Comparison of ENCODE assay signal across 19 cellular contexts in the genomic region with DNA sequence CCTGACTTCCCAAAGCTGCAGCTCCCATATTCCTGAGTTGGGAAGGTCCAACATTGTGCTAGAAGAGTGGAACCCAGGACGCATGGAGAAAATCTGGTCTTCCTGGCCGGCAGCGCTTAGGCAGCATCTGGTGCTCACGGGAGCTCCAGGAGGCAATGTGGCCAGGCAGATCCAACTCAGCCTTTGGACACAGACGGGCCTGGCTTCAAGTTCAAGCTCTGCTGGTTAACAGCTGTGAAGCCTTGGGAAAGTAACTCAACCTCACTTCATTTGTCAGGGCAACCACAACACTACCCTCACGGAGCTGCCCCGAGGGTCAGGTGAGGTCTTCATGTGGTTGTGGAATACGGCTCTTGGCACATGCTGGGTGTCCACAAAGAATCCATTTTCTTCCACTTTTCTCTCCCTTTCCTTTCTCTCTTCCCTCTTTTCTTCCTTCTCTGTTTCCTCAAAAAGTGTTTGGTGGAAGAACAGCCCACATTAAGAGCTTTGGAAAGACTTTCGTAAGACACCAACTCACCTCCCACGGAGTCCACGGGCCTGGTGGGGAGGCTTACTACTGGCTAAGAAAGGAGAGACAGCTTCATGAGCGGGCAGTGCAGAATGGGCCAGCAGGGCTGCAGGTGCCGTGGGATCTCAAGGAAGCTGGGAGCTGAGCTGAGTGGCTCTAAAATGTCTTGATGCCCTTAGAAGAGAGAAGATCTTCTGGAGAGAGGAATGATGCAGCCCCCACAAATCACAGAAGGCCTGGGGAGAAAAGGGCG. TPM values are rescaled to one million over a fixed set of nuclear protein-coding genes. Genes with fewer than 3 reads are reported as not detected.
A peak's percentile ranks its signal among the peaks of the same experiment; 100 is the strongest.
DNase-seq lines count a peak whose midpoint lies in the region; ATAC-seq and TF ChIP-seq lines count a peak whose summit lies in the region.
"Had no signal": no experiment of that assay in that cellular context is flagged by ENCODE, and none has a peak within 500 bp of the region (broad histone marks: within the 10 kb centered on the region; RNA-seq: fewer than 3 reads in every experiment).

No MANE protein-coding gene starts in this region.

- H3K4me3 Mint-ChIP-seq in brain, result no peak overlapping the region
- H3K4me3 Mint-ChIP-seq in neural progenitor cell, result peak overlapping the region; percentile 88
- H3K4me3 Mint-ChIP-seq: CD4-positive, alpha-beta memory T cell had no signal

- no peak overlapping the region for H3K4me2 ChIP-seq in neural progenitor cell

- no peaks in the 10 kb centered on the region for H3K27me3 ChIP-seq in neural progenitor cell

- ATAC-seq in GM18907 (IDR thresholded peaks at IDR 0.05; ENCODE audit: unreplicated experiment), result no peak
- ATAC-seq: GM12878 had no signal

- H3K4me1 Mint-ChIP-seq in brain (peaks cover 52% of the 10 kb centered on the region), neural progenitor cell (peaks cover 67% of the 10 kb centered on the region)
- H3K4me1 Mint-ChIP-seq: CD4-positive, alpha-beta memory T cell had no signal

- DNase-seq in inferior parietal cortex (ENCODE audit: extremely low spot score) (peak; percentile 14), neural progenitor cell (ENCODE audit: low spot score) (no peak), NCI-H2171 treated with DMSO at 0.1 percent for 48 hours (lab: John Stamatoyannopoulos, UW) (no peak), RWPE1 (ENCODE audit: low spot score) (no peak)
- DNase-seq: C1 segment of cervical spinal cord; Calu3; CD4-positive, alpha-beta memory T cell; COR-L47; EL; GDM1; GOT3 had no signal

- no peak overlapping the region for H3K27ac ChIP-seq in HEK293 (ENCODE audit: extremely low read depth, low read depth, low read length)
- H3K27ac ChIP-seq in neural progenitor cell, result no peak overlapping the region
- no peak overlapping the region for H3K27ac ChIP-seq in RWPE1

- H3K79me2 ChIP-seq in neural progenitor cell (ENCODE audit: low read depth), result no peaks in the 10 kb centered on the region

- H3K9me3 ChIP-seq in HEK293 (ENCODE audit: control insufficient read depth, insufficient read depth, low read depth, low read length), result no peaks in the 10 kb centered on the region
- H3K9me3 ChIP-seq in neural progenitor cell (ENCODE audit: low read depth), result no peaks in the 10 kb centered on the region
- H3K9me3 ChIP-seq: HAP-1 had no signal

- TF ChIP-seq CTCF in HEK293 (tag by site-specific recombination; IDR thresholded peaks at IDR 0.05), result no peak
- TF ChIP-seq CTCF in brain (conservative IDR thresholded peaks at IDR 0.05), result no peak
- TF ChIP-seq CTCF in neural progenitor cell (IDR thresholded peaks at IDR 0.05), result no peak
- no peak for TF ChIP-seq CTCF in RWPE1 (conservative IDR thresholded peaks at IDR 0.05; ENCODE audit: low read depth)

- CTCF ChIA-PET in HEK293 (lab: Yijun Ruan, JAX) (interaction anchor here (1.1 to 1.5 kb wide), 3 partner anchors 9 to 31 kb away, joined by 3 to 5 read pairs (median 4); no protein-coding TSS in a partner anchor), RWPE1 (lab: Yijun Ruan, JAX) (interaction anchor here (0.7 to 0.9 kb wide), 2 partner anchors 11 to 15 kb away, joined by 3 read pairs; no protein-coding TSS in a partner anchor)

- H3K4me1 ChIP-seq in HEK293 (ENCODE audit: control insufficient read depth, insufficient read depth, low read length) (no peaks in the 10 kb centered on the region), neural progenitor cell (peaks cover 22% of the 10 kb centered on the region)
- H3K4me1 ChIP-seq: HAP-1 had no signal

- H3F3A ChIP-seq in neural progenitor cell (ENCODE audit: low read depth), result peaks cover 9% of the 10 kb centered on the region

- H3K4me3 ChIP-seq in HEK293 (ENCODE audit: low read depth, low read length), result no peak overlapping the region
- no peak overlapping the region for H3K4me3 ChIP-seq in neural progenitor cell
- H3K4me3 ChIP-seq: GM12878, HAP-1 had no signal

- no peak overlapping the region for H3K9ac ChIP-seq in neural progenitor cell

- no peak overlapping the region for H2AFZ ChIP-seq in neural progenitor cell (replicated peaks)

- H4K20me1 ChIP-seq in neural progenitor cell (ENCODE audit: low read depth), result no peaks in the 10 kb centered on the region

- H3K27ac Mint-ChIP-seq in brain (peak overlapping the region; percentile 5 to 99 (median 46)), neural progenitor cell (peak overlapping the region; percentile 100)

- H3K9me3 Mint-ChIP-seq in brain (peaks cover 0 to 5% (median 4%) of the 10 kb centered on the region in 5 experiments), neural progenitor cell (peaks cover 4% of the 10 kb centered on the region)

- H3K36me3 Mint-ChIP-seq in brain (no peaks in the 10 kb centered on the region), neural progenitor cell (peaks cover 17% of the 10 kb centered on the region)
- H3K36me3 Mint-ChIP-seq: CD4-positive, alpha-beta memory T cell had no signal

- peaks cover 6% of the 10 kb centered on the region for H3K27me3 Mint-ChIP-seq in brain
- H3K27me3 Mint-ChIP-seq in neural progenitor cell (ENCODE audit: insufficient read depth, low read depth), result peaks cover 10% of the 10 kb centered on the region
- H3K27me3 Mint-ChIP-seq: CD4-positive, alpha-beta memory T cell had no signal

- POLR2A ChIA-PET in HEK293 (lab: Yijun Ruan, JAX), result no interaction called here
- POLR2A ChIA-PET in RWPE1 (lab: Yijun Ruan, JAX; ENCODE audit: low non-redundant PET), result no interaction called here

- H3K36me3 ChIP-seq in HEK293 (ENCODE audit: control insufficient read depth in 2 of 2, insufficient read depth in 1 of 2, low read length in 2 of 2) (no peaks in the 10 kb centered on the region), neural progenitor cell (no peaks in the 10 kb centered on the region)
- H3K36me3 ChIP-seq: HAP-1 had no signal

TF ChIP-seq in HEK293, 187 proteins besides CTCF, POLR2A, EP300 and RAD21:
- TF ChIP-seq ZNF548 (tag by site-specific recombination; IDR thresholded peaks at IDR 0.05), result no peak
- TF ChIP-seq, protein P1, sequence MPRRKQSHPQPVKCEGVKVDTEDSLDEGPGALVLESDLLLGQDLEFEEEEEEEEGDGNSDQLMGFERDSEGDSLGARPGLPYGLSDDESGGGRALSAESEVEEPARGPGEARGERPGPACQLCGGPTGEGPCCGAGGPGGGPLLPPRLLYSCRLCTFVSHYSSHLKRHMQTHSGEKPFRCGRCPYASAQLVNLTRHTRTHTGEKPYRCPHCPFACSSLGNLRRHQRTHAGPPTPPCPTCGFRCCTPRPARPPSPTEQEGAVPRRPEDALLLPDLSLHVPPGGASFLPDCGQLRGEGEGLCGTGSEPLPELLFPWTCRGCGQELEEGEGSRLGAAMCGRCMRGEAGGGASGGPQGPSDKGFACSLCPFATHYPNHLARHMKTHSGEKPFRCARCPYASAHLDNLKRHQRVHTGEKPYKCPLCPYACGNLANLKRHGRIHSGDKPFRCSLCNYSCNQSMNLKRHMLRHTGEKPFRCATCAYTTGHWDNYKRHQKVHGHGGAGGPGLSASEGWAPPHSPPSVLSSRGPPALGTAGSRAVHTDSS (tag by site-specific recombination; IDR thresholded peaks at IDR 0.05), result no peak
- TF ChIP-seq, protein P2, sequence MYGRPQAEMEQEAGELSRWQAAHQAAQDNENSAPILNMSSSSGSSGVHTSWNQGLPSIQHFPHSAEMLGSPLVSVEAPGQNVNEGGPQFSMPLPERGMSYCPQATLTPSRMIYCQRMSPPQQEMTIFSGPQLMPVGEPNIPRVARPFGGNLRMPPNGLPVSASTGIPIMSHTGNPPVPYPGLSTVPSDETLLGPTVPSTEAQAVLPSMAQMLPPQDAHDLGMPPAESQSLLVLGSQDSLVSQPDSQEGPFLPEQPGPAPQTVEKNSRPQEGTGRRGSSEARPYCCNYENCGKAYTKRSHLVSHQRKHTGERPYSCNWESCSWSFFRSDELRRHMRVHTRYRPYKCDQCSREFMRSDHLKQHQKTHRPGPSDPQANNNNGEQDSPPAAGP (tag by site-specific recombination; IDR thresholded peaks at IDR 0.05), result no peak
- no peak for TF ChIP-seq GLI2 (tag by site-specific recombination; IDR thresholded peaks at IDR 0.05; ENCODE audit: borderline replicate concordance, low read depth)
- TF ChIP-seq ZNF133 (tag by site-specific recombination; IDR thresholded peaks at IDR 0.05), result peak; percentile 42; the same call in 1 of the 2 replicates
- peak; percentile 20; the same call in 1 of the 2 replicates for TF ChIP-seq ZFHX2 (tag by site-specific recombination; conservative IDR thresholded peaks at IDR 0.05)
- TF ChIP-seq ZXDB (tag by site-specific recombination; IDR thresholded peaks at IDR 0.05), result no peak
- peak; percentile 37; the same call in 1 of the 2 replicates for TF ChIP-seq EGR2 (tag by site-specific recombination; IDR thresholded peaks at IDR 0.05; ENCODE audit: low read depth)
- TF ChIP-seq MZF1 (tag by site-specific recombination; IDR thresholded peaks at IDR 0.05; ENCODE audit: borderline replicate concordance), result no peak
- no peak for TF ChIP-seq ZNF169 (tag by site-specific recombination; IDR thresholded peaks at IDR 0.05)

RNA-seq across cellular contexts. Expression of a gene that starts 2.4 kb away (rescaled TPM):
- 2.3 TPM for polyA plus RNA-seq in brain (ENCODE audit: insufficient read depth, low read depth, low replicate concordance)
- total RNA-seq in neural progenitor cell (ENCODE audit: low replicate concordance), result not detected in 2 replicates
- total RNA-seq: A172; A673; Calu3; CD4-positive, alpha-beta memory T cell; GM12878 had no signal
- polyA plus RNA-seq: BJ; CD4-positive, alpha-beta memory T cell; GM12878 had no signal

RNA-seq across cellular contexts. Expression of a gene that starts 51.6 kb away (rescaled TPM):
- 0.70 TPM for polyA plus RNA-seq in brain (ENCODE audit: insufficient read depth, low read depth, low replicate concordance)
- 0.62 TPM in 1 of 2 replicates, not detected in the other for total RNA-seq in neural progenitor cell (ENCODE audit: low replicate concordance)
- total RNA-seq: A172, A673 had no signal
